Comparison of ENCODE assay signal across 1 cellular context in the genomic region with DNA sequence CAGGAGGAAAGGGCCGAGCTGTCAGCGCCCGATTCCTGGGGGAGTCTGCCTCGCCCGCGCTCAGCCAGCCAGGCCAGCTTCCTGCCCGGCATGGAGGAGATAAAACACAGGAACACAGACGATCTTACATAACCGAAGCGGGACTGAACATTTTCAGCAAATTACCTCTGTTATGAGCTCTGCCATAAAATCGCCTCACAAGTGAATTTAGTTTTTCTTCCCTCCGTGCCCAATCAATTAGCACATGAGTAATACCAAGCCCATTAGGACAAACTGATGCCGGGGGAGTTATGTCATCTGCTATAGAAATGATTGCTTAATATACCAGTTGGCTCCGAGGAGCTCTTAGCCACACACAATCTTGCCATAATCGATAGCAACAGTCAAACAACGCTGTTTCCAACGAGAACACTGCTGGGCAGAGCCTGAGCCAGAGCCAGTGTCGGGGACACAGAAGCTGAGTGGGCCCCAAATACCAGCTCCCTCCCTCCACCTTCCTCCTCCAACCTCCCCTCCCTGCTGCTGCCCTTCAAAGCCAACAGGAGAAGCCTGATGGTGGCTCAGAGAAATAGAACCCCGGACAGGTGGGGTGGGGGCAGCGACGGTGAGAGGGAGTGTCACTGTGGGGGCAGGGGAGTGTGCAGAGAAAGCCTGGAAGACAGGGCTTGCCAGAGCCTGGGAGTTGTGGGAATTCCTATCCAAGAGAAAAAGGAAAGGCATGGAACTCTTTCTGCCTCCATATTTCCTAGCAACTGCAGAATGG.
TF ChIP-seq lines count a peak whose summit lies in the region.

No MANE protein-coding gene starts in this region.

TF ChIP-seq in SK-N-SH, 30 proteins besides CTCF, POLR2A, EP300 and RAD21 (continued from another document):
- TF ChIP-seq, protein P1, sequence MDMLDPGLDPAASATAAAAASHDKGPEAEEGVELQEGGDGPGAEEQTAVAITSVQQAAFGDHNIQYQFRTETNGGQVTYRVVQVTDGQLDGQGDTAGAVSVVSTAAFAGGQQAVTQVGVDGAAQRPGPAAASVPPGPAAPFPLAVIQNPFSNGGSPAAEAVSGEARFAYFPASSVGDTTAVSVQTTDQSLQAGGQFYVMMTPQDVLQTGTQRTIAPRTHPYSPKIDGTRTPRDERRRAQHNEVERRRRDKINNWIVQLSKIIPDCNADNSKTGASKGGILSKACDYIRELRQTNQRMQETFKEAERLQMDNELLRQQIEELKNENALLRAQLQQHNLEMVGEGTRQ (IDR thresholded peaks at IDR 0.05; ENCODE audit: borderline replicate concordance, low read depth, low read length), result no peak
- 0 out of 2 replicates have a peak, but pooled peaks have one; percentile 9 for TF ChIP-seq GATA2 (CRISPR knock-in tag; IDR thresholded peaks at IDR 0.05)
- peak; percentile 50; the same call in 1 of the 2 replicates for TF ChIP-seq MXI1 (IDR thresholded peaks at IDR 0.05; ENCODE audit: low read depth, low read length)
- TF ChIP-seq, protein P2, sequence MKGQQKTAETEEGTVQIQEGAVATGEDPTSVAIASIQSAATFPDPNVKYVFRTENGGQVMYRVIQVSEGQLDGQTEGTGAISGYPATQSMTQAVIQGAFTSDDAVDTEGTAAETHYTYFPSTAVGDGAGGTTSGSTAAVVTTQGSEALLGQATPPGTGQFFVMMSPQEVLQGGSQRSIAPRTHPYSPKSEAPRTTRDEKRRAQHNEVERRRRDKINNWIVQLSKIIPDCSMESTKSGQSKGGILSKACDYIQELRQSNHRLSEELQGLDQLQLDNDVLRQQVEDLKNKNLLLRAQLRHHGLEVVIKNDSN (IDR thresholded peaks at IDR 0.05; ENCODE audit: borderline replicate concordance, low read depth), result no peak
- 0 out of 2 replicates have a peak, but pooled peaks have one; percentile 25 for TF ChIP-seq FOXJ3 (CRISPR knock-in tag; IDR thresholded peaks at IDR 0.05)
- TF ChIP-seq YY1 (IDR thresholded peaks at IDR 0.05; ENCODE audit: low read depth), result no peak
- TF ChIP-seq FOSL2 (IDR thresholded peaks at IDR 0.05; ENCODE audit: borderline replicate concordance, low read depth), result peak; percentile 21; the same call in 1 of the 2 replicates
- TF ChIP-seq RCOR1 (IDR thresholded peaks at IDR 0.05; ENCODE audit: low read length), result 0 out of 2 replicates have a peak, but pooled peaks have one; percentile 16
